ENCODE assay signal across 1 cellular context in the genomic region with DNA sequence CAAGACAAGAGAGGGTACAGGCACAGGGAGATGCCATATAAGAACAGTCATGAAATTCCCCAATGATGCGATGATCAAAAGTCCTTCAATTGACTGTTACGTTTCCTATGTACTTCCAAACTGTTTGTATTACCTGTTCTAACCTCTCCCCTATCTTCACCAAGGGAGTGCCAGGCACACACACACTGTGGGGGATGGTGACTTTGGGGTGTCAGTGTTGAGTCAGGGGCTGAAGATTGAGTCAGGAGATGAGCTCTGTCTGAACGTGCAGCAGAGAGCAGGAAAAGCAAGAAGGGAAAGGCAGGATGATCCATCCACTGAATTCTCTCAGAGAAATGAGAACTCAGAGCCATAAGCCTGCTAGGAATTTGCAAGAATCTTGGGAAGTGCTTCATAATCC.
TF ChIP-seq lines count a peak whose summit lies in the region.

No MANE protein-coding gene starts in this region.

TF ChIP-seq in SK-N-SH treated with all-trans-retinoic acid at 6 μM for 48 hours, 23 proteins besides CTCF, POLR2A, EP300 and RAD21 (continued from another document):
- TF ChIP-seq, protein P1, sequence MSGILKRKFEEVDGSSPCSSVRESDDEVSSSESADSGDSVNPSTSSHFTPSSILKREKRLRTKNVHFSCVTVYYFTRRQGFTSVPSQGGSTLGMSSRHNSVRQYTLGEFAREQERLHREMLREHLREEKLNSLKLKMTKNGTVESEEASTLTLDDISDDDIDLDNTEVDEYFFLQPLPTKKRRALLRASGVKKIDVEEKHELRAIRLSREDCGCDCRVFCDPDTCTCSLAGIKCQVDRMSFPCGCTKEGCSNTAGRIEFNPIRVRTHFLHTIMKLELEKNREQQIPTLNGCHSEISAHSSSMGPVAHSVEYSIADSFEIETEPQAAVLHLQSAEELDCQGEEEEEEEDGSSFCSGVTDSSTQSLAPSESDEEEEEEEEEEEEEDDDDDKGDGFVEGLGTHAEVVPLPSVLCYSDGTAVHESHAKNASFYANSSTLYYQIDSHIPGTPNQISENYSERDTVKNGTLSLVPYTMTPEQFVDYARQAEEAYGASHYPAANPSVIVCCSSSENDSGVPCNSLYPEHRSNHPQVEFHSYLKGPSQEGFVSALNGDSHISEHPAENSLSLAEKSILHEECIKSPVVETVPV (CRISPR knock-in tag; IDR thresholded peaks at IDR 0.05): no peak
- TF ChIP-seq, protein P2, sequence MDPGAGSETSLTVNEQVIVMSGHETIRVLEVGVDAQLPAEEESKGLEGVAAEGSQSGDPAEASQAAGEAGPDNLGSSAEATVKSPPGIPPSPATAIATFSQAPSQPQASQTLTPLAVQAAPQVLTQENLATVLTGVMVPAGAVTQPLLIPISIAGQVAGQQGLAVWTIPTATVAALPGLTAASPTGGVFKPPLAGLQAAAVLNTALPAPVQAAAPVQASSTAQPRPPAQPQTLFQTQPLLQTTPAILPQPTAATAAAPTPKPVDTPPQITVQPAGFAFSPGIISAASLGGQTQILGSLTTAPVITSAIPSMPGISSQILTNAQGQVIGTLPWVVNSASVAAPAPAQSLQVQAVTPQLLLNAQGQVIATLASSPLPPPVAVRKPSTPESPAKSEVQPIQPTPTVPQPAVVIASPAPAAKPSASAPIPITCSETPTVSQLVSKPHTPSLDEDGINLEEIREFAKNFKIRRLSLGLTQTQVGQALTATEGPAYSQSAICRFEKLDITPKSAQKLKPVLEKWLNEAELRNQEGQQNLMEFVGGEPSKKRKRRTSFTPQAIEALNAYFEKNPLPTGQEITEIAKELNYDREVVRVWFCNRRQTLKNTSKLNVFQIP (CRISPR knock-in tag; IDR thresholded peaks at IDR 0.05; ENCODE audit: borderline replicate concordance, low read depth): no peak
- TF ChIP-seq BACH2 (CRISPR knock-in tag; IDR thresholded peaks at IDR 0.05; ENCODE audit: borderline replicate concordance): no peak
TF ChIP-seq in SK-N-SH treated with all-trans-retinoic acid at 6 μM for 48 hours: peak in this region for 0.
